In the genomic region with DNA sequence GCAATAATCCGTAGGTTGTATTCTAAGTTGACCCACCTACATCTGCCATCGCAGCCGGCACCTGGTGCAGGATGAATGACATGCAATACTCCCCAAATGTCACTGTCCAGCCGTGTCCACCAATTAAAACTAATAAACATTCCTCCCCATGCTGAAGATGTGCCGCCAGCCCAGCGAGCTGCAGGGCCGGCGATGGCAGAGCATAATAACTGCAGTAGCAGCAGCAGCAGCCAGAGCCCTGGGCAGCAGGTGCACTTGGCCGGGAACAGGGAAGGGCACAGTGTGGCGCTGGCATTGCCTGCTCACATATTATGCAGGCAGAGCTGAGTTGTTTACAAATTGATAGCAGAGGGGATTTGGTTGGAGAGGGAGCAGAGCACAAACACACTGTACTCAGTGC, we compare ENCODE assay signal across 14 cellular contexts.
DNase-seq lines count a peak whose midpoint lies in the region; ATAC-seq and TF ChIP-seq lines count a peak whose summit lies in the region.
"Had no signal": no experiment of that assay in that cellular context is flagged by ENCODE, and none has a peak within 500 bp of the region (broad histone marks: within the 10 kb centered on the region; RNA-seq: fewer than 3 reads in every experiment).

No MANE protein-coding gene starts in this region.

- no peaks in the 10 kb centered on the region for H3K9me3 ChIP-seq in SJCRH30 (replicated peaks)
- H3K9me3 ChIP-seq: BE2C, gastrocnemius medialis, right lobe of liver had no signal

- no peak overlapping the region for H3K4me3 Mint-ChIP-seq in progenitor cell of endocrine pancreas (ENCODE audit: low read depth)
- no peak overlapping the region for H3K4me3 Mint-ChIP-seq in activated T-helper 17 cell treated with anti-CD3 and anti-CD28 coated beads, Interleukin-2, amount 50 U/mL, for 72 hours
- H3K4me3 Mint-ChIP-seq: WTC11 had no signal

- ATAC-seq in activated T-helper 17 cell treated with anti-CD3 and anti-CD28 coated beads, Interleukin-2, amount 50 U/mL, for 72 hours (replicated peaks), result no peak
- ATAC-seq in GM19452 (IDR thresholded peaks at IDR 0.05; ENCODE audit: unreplicated experiment), result no peak
- ATAC-seq: gastrocnemius medialis, right lobe of liver, WTC11 had no signal

- H3K4me3 ChIP-seq in SJCRH30, result no peak overlapping the region
- H3K4me3 ChIP-seq: right lobe of liver had no signal

- H3K27me3 Mint-ChIP-seq in progenitor cell of endocrine pancreas, result peaks cover 10% of the 10 kb centered on the region
- no peaks in the 10 kb centered on the region for H3K27me3 Mint-ChIP-seq in activated T-helper 17 cell treated with anti-CD3 and anti-CD28 coated beads, Interleukin-2, amount 50 U/mL, for 72 hours

- DNase-seq in NCI-H1092 (lab: John Stamatoyannopoulos, UW) (peak; percentile 28), NCI-H2171 treated with DMSO at 0.1 percent for 48 hours (lab: John Stamatoyannopoulos, UW) (peak; percentile 81), cerebellar cortex (ENCODE audit: low spot score) (peak; percentile 92), progenitor cell of endocrine pancreas (ENCODE audit: low spot score, unreplicated experiment) (no peak), SJCRH30 (no peak)
- DNase-seq: activated effector memory CD4-positive, alpha-beta T cell treated with Interleukin-2 at 50 U/mL for 16 hours; BE2C; gastrocnemius medialis; right lobe of liver; stimulated activated CD4-positive, alpha-beta T cell treated with anti-CD3 and anti-CD28 coated beads, Interleukin-2, amount 100 ng/mL, for 24 hours had no signal

- H3K9me3 Mint-ChIP-seq in progenitor cell of endocrine pancreas (ENCODE audit: low read depth), result no peaks in the 10 kb centered on the region
- H3K9me3 Mint-ChIP-seq in activated T-helper 17 cell treated with anti-CD3 and anti-CD28 coated beads, Interleukin-2, amount 50 U/mL, for 72 hours, result no peaks in the 10 kb centered on the region
- H3K9me3 Mint-ChIP-seq: nephron, WTC11 had no signal

- H3K27ac ChIP-seq in SJCRH30, result no peak overlapping the region
- H3K27ac ChIP-seq: gastrocnemius medialis, right lobe of liver had no signal

- H3K27ac Mint-ChIP-seq in progenitor cell of endocrine pancreas, result peak overlapping the region; percentile 1
- H3K27ac Mint-ChIP-seq in activated T-helper 17 cell treated with anti-CD3 and anti-CD28 coated beads, Interleukin-2, amount 50 U/mL, for 72 hours, result no peak overlapping the region
- H3K27ac Mint-ChIP-seq: WTC11 had no signal

- H3K36me3 ChIP-seq in SJCRH30, result no peaks in the 10 kb centered on the region
- H3K36me3 ChIP-seq: BE2C, gastrocnemius medialis, right lobe of liver had no signal

- no peaks in the 10 kb centered on the region for H3K27me3 ChIP-seq in SJCRH30
- H3K27me3 ChIP-seq: BE2C, gastrocnemius medialis, right lobe of liver had no signal

- peaks cover 18% of the 10 kb centered on the region for H3K4me1 Mint-ChIP-seq in progenitor cell of endocrine pancreas (ENCODE audit: low read depth)
- H3K4me1 Mint-ChIP-seq in activated T-helper 17 cell treated with anti-CD3 and anti-CD28 coated beads, Interleukin-2, amount 50 U/mL, for 72 hours, result no peaks in the 10 kb centered on the region

- TF ChIP-seq CTCF in progenitor cell of endocrine pancreas (IDR thresholded peaks at IDR 0.05; ENCODE audit: unreplicated experiment), result no peak

- no peaks in the 10 kb centered on the region for H3K4me1 ChIP-seq in SJCRH30
- H3K4me1 ChIP-seq: BE2C, right lobe of liver had no signal

- no peaks in the 10 kb centered on the region for H3K36me3 Mint-ChIP-seq in progenitor cell of endocrine pancreas (ENCODE audit: insufficient read depth)
- H3K36me3 Mint-ChIP-seq in activated T-helper 17 cell treated with anti-CD3 and anti-CD28 coated beads, Interleukin-2, amount 50 U/mL, for 72 hours (ENCODE audit: low read depth), result no peaks in the 10 kb centered on the region
- H3K36me3 Mint-ChIP-seq: WTC11 had no signal

Comparison
In these comparisons a context has a peak if more than half of its experiments do, and no peak if none do; other contexts are left out.
1. DNase-seq: peak in NCI-H1092 (single experiment), NCI-H2171 treated with DMSO at 0.1 percent for 48 hours (single experiment) and cerebellar cortex (single experiment); none in progenitor cell of endocrine pancreas (single experiment) and SJCRH30 (0 of 2).